Comparison of ENCODE assay signal across 18 cellular contexts in genomic region chr4:14743172-14743571, GRCh38.
DNase-seq lines count a peak whose midpoint lies in the region; ATAC-seq lines count a peak whose summit lies in the region.
"Had no signal": no experiment of that assay in that cellular context is flagged by ENCODE, and none has a peak within 500 bp of the region (broad histone marks: within the 10 kb centered on the region; RNA-seq: fewer than 3 reads in every experiment).

No MANE protein-coding gene starts in this region.

- H3K9ac ChIP-seq in SK-N-MC (ENCODE audit: insufficient read length) = peak overlapping the region; percentile 55
- H3K9ac ChIP-seq: GM23248 had no signal

- no peaks in the 10 kb centered on the region for H3K36me3 ChIP-seq in SK-N-MC (ENCODE audit: insufficient read depth, low read length)

- ATAC-seq in HG03469 (IDR thresholded peaks at IDR 0.05; ENCODE audit: unreplicated experiment) = no peak
- ATAC-seq: GM12878 had no signal

- no peaks in the 10 kb centered on the region for H3K9me3 ChIP-seq in SK-N-MC (ENCODE audit: low read depth, low read length)

- DNase-seq in EL = peak; percentile 2
- no peak for DNase-seq in SK-N-MC (ENCODE audit: low read depth, low spot score)
- peak; percentile 9 for DNase-seq in myocyte (ENCODE audit: low read depth)
- no peak for DNase-seq in nucleus accumbens (lab: John Stamatoyannopoulos, UW)
- DNase-seq in A172 (ENCODE audit: low spot score) = no peak
- DNase-seq: ACHN; C1 segment of cervical spinal cord; Calu3; CD4-positive, alpha-beta memory T cell; COR-L47; DMS153; DND-41; GDM1; GM23248; H7; HCEC 1CT had no signal

- H3K4me3 ChIP-seq in SK-N-MC = peak overlapping the region; percentile 51
- H3K4me3 ChIP-seq: GM12878, GM23248 had no signal

- peak overlapping the region; percentile 97 for H3K27ac ChIP-seq in SK-N-MC
- H3K27ac ChIP-seq: GM23248 had no signal

Comparison
In these comparisons a context has a peak if more than half of its experiments do, and no peak if none do; other contexts are left out.
1. DNase-seq: peak in EL (single experiment) and myocyte (single experiment); none in SK-N-MC (single experiment), nucleus accumbens (0 of 56) and A172 (single experiment).